In the genomic region with DNA sequence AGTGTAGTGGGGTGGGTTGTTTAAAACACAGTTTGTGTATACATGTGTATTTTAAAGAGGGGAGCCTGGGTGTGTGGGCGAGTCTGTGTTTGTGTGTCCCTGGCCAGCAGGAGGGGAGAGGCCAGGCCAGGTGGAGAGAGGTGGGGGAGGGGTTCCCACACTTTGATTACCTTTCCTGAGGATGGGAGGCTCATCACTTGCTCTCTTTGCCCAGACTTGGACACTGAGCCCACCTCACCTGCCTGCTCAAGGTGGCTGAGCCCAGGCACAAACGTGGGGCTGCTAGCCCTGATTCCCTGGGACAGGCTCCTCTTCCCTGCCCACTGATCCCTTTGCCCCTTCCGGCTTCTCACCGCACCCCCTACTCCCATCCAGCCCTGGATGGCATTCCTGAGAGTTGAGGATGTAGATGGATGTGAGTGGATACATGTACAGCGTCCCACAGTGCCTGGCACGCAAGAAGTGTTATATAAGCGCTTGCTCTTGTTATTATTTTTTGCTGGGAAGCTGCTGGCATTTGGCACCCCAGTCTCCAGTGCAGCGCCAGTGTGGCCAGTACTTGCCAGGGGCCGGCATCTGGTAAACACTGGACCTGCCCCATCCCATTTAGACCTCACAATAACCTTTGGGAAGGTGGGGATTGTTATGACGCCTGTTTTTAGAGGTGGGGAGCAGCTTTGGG, we compare ENCODE assay signal across 8 cellular contexts. TPM values are rescaled to one million over a fixed set of nuclear protein-coding genes. Genes with fewer than 3 reads are reported as not detected.
A peak's percentile ranks its signal among the peaks of the same experiment; 100 is the strongest.
DNase-seq lines count a peak whose midpoint lies in the region; ATAC-seq and TF ChIP-seq lines count a peak whose summit lies in the region.

No MANE protein-coding gene starts in this region.

- H3K27me3 ChIP-seq in SJCRH30 = no peaks in the 10 kb centered on the region

- peaks cover 23% of the 10 kb centered on the region for H3K27me3 Mint-ChIP-seq in progenitor cell of endocrine pancreas

- H3K9me3 ChIP-seq in SJCRH30 (replicated peaks) = no peaks in the 10 kb centered on the region

- no peak for TF ChIP-seq CTCF in progenitor cell of endocrine pancreas (IDR thresholded peaks at IDR 0.05; ENCODE audit: unreplicated experiment)

- ATAC-seq in HG02840 (IDR thresholded peaks at IDR 0.05; ENCODE audit: low FRiP score, unreplicated experiment) = no peak
- no peak for ATAC-seq in HG02588 (IDR thresholded peaks at IDR 0.05; ENCODE audit: unreplicated experiment)
- no peak for ATAC-seq in GM18517 (IDR thresholded peaks at IDR 0.05; ENCODE audit: unreplicated experiment)

- H3K9me3 Mint-ChIP-seq in progenitor cell of endocrine pancreas (ENCODE audit: low read depth) = no peaks in the 10 kb centered on the region

- H3K4me1 ChIP-seq in SJCRH30 = peaks cover 5% of the 10 kb centered on the region; the same call in 1 of the 2 replicates

- peak overlapping the region; percentile 66 for H3K4me3 ChIP-seq in SJCRH30

- peak overlapping the region; percentile 86 for H3K4me3 Mint-ChIP-seq in progenitor cell of endocrine pancreas (ENCODE audit: low read depth)

- no peaks in the 10 kb centered on the region for H3K36me3 ChIP-seq in SJCRH30

- peaks cover 1% of the 10 kb centered on the region for H3K36me3 Mint-ChIP-seq in progenitor cell of endocrine pancreas (ENCODE audit: insufficient read depth)

- H3K27ac Mint-ChIP-seq in progenitor cell of endocrine pancreas = peak overlapping the region; percentile 88

- H3K27ac ChIP-seq in SJCRH30 = peak overlapping the region; percentile 56; the same call in 1 of the 2 replicates

- peak; percentile 42 for DNase-seq in GM04504 (ENCODE audit: low read depth)
- DNase-seq in SJCRH30 = no peak
- DNase-seq in fibroblast of peridontal ligament (ENCODE audit: extremely low read depth) = peak; percentile 67
- DNase-seq in progenitor cell of endocrine pancreas (ENCODE audit: low spot score, unreplicated experiment) = no peak
- no peak for DNase-seq in kidney tubule cell (ENCODE audit: low spot score)

- H3K4me1 Mint-ChIP-seq in progenitor cell of endocrine pancreas (ENCODE audit: low read depth) = peaks cover 20% of the 10 kb centered on the region

RNA-seq across cellular contexts. Expression of a gene that starts 2.7 kb away (rescaled TPM):
- total RNA-seq in SJCRH30 (2014; rRNA removed; shearing (Covaris generic)) = 6.6 and 9.3 TPM in 2 replicates
- total RNA-seq in progenitor cell of endocrine pancreas = 19.6 and 21.3 TPM in 2 replicates

RNA-seq across cellular contexts. Expression of a gene that starts 39.8 kb away (rescaled TPM):
- total RNA-seq in SJCRH30 (2014; rRNA removed; shearing (Covaris generic)) = 67.7 TPM in 2 replicates
- 26.0 and 31.0 TPM in 2 replicates for total RNA-seq in progenitor cell of endocrine pancreas

Comparison
In these comparisons a context has a peak if more than half of its experiments do, and no peak if none do; other contexts are left out.
1. DNase-seq: peak in GM04504 (single experiment) and fibroblast of peridontal ligament (single experiment); none in SJCRH30 (0 of 2), progenitor cell of endocrine pancreas (single experiment) and kidney tubule cell (single experiment).